ENCODE assay signal across 1 cellular context in the genomic region with DNA sequence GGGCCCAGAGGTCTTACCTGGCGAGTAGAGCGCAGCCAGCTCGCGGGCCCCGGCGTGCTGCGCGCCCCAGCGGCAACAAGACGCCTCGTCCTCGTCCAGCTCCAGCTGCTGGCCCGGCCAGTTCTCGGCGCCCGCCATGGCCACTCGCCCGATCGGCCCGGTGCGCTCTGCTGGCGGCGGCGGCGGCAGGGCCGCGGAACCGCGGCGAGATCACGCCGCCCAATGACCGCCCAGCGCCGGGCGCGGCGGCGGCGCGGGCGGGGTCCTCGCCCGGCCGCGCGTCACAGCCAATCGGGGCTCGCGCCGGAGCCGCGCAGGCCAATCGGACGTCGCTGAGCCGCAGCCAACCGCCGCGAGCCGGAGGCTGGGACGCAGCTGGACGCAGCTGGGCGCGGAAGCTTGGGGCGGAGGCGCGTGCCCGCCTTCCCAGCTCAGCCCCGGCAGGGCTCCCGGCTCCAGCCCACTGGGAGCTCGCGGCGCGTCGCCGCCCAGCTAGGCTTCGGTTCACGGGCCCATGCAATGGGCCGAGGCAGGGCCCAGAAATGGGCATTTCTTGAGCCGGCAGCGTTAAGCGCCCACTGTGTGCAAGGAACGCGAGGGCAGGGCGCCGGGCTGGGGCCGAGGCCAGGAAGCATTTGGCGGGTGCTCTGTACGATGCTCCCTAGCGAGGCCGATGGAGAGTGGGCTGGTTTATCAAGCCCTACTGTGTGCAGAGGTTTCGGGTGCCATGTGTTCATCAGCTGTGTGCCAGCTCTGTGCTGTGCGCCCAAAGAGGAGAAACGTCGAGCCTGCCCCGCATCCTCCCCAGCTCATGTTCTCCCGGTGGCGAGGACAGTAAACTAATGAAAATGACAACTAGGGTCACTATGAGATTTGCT.
TF ChIP-seq lines count a peak whose summit lies in the region.

A gene (minus strand): TSS at position 224 of the 878 bp plus-strand sequence. CDS start 86 bp downstream, at position 138.

TF ChIP-seq in GM12878, 131 proteins besides CTCF, POLR2A, EP300 and RAD21 (continued from another document):
- TF ChIP-seq PAX5 (IDR thresholded peaks at IDR 0.05; ENCODE audit: borderline replicate concordance, low read depth, low read length) (peak; percentile 59; the same call in 1 of the 2 replicates), TCF12 (IDR thresholded peaks at IDR 0.05; ENCODE audit: low read depth, low read length) (peak; percentile 86), NR2F1 (conservative IDR thresholded peaks at IDR 0.05) (peak; percentile 68), YY1 (IDR thresholded peaks at IDR 0.05; ENCODE audit: low read depth, low read length) (peak; percentile 83), RFX5 (IDR thresholded peaks at IDR 0.05; ENCODE audit: low read depth, low read length) (peak; percentile 59; the same call in 1 of the 2 replicates), SMARCA5 (IDR thresholded peaks at IDR 0.05) (peak; percentile 68; the same call in 1 of the 2 replicates), ZNF384 (IDR thresholded peaks at IDR 0.05; ENCODE audit: borderline replicate concordance, low read depth, low read length) (no peak), TCF3 (IDR thresholded peaks at IDR 0.05; ENCODE audit: borderline replicate concordance, insufficient read depth, low read depth, low read length) (peak; percentile 98), FOS (IDR thresholded peaks at IDR 0.05; ENCODE audit: borderline replicate concordance, extremely low read depth, insufficient read length) (peak; percentile 50), POLR2AphosphoS2 (IDR thresholded peaks at IDR 0.05; ENCODE audit: low read depth, low read length) (peak; percentile 65; the same call in 1 of the 2 replicates), GATAD2B (conservative IDR thresholded peaks at IDR 0.05; ENCODE audit: low read depth) (peak; percentile 82), POLR2AphosphoS5 (IDR thresholded peaks at IDR 0.05; ENCODE audit: low read length) (peak; percentile 76), PML (IDR thresholded peaks at IDR 0.05; ENCODE audit: low read length) (peak; percentile 81; the same call in 1 of the 2 replicates), ZNF274 (IDR thresholded peaks at IDR 0.05; ENCODE audit: insufficient read depth, insufficient read length) (no peak), BHLHE40 (IDR thresholded peaks at IDR 0.05; ENCODE audit: borderline replicate concordance in 1 of 2, low read depth in 2 of 2, low read length in 1 of 2) (peak; percentile 29 to 88; a peak in 2 of 4 replicates), MXI1 (IDR thresholded peaks at IDR 0.05; ENCODE audit: low read depth, low read length) (peak; percentile 76; the same call in 1 of the 2 replicates), POU2F2 (IDR thresholded peaks at IDR 0.05; ENCODE audit: borderline replicate concordance, low read depth, low read length) (0 out of 3 replicates have a peak, but pooled peaks have one; percentile 3), IKZF1 (conservative IDR thresholded peaks at IDR 0.05) (peak; percentile 83), EGR1 (IDR thresholded peaks at IDR 0.05; ENCODE audit: borderline replicate concordance in 1 of 2, low read depth in 2 of 2, low read length in 2 of 2) (peak in 1 of 2 experiments; percentile 43; a peak in 1 of 3 replicates), NBN (IDR thresholded peaks at IDR 0.05) (peak; percentile 40; the same call in 1 of the 2 replicates), MEF2B (IDR thresholded peaks at IDR 0.05; ENCODE audit: partially characterized antibody, poor library complexity, severe bottlenecking) (no peak), SP1 (IDR thresholded peaks at IDR 0.05; ENCODE audit: low read depth, low read length) (peak; percentile 71), RB1 (IDR thresholded peaks at IDR 0.05; ENCODE audit: borderline replicate concordance) (peak; percentile 82), ZSCAN29 (IDR thresholded peaks at IDR 0.05) (0 out of 2 replicates have a peak, but pooled peaks have one; percentile 21), NFYA (IDR thresholded peaks at IDR 0.05; ENCODE audit: borderline replicate concordance, low read depth, low read length) (no peak)
- TF ChIP-seq, protein P1, sequence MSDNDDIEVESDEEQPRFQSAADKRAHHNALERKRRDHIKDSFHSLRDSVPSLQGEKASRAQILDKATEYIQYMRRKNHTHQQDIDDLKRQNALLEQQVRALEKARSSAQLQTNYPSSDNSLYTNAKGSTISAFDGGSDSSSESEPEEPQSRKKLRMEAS (IDR thresholded peaks at IDR 0.05; ENCODE audit: low read depth, low read length) = peak; percentile 59; the same call in 1 of the 2 replicates
- TF ChIP-seq, protein P2, sequence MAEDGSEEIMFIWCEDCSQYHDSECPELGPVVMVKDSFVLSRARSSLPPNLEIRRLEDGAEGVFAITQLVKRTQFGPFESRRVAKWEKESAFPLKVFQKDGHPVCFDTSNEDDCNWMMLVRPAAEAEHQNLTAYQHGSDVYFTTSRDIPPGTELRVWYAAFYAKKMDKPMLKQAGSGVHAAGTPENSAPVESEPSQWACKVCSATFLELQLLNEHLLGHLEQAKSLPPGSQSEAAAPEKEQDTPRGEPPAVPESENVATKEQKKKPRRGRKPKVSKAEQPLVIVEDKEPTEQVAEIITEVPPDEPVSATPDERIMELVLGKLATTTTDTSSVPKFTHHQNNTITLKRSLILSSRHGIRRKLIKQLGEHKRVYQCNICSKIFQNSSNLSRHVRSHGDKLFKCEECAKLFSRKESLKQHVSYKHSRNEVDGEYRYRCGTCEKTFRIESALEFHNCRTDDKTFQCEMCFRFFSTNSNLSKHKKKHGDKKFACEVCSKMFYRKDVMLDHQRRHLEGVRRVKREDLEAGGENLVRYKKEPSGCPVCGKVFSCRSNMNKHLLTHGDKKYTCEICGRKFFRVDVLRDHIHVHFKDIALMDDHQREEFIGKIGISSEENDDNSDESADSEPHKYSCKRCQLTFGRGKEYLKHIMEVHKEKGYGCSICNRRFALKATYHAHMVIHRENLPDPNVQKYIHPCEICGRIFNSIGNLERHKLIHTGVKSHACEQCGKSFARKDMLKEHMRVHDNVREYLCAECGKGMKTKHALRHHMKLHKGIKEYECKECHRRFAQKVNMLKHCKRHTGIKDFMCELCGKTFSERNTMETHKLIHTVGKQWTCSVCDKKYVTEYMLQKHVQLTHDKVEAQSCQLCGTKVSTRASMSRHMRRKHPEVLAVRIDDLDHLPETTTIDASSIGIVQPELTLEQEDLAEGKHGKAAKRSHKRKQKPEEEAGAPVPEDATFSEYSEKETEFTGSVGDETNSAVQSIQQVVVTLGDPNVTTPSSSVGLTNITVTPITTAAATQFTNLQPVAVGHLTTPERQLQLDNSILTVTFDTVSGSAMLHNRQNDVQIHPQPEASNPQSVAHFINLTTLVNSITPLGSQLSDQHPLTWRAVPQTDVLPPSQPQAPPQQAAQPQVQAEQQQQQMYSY (CRISPR knock-in tag; IDR thresholded peaks at IDR 0.05) = 0 out of 2 replicates have a peak, but pooled peaks have one; percentile 50
- TF ChIP-seq, protein P3, sequence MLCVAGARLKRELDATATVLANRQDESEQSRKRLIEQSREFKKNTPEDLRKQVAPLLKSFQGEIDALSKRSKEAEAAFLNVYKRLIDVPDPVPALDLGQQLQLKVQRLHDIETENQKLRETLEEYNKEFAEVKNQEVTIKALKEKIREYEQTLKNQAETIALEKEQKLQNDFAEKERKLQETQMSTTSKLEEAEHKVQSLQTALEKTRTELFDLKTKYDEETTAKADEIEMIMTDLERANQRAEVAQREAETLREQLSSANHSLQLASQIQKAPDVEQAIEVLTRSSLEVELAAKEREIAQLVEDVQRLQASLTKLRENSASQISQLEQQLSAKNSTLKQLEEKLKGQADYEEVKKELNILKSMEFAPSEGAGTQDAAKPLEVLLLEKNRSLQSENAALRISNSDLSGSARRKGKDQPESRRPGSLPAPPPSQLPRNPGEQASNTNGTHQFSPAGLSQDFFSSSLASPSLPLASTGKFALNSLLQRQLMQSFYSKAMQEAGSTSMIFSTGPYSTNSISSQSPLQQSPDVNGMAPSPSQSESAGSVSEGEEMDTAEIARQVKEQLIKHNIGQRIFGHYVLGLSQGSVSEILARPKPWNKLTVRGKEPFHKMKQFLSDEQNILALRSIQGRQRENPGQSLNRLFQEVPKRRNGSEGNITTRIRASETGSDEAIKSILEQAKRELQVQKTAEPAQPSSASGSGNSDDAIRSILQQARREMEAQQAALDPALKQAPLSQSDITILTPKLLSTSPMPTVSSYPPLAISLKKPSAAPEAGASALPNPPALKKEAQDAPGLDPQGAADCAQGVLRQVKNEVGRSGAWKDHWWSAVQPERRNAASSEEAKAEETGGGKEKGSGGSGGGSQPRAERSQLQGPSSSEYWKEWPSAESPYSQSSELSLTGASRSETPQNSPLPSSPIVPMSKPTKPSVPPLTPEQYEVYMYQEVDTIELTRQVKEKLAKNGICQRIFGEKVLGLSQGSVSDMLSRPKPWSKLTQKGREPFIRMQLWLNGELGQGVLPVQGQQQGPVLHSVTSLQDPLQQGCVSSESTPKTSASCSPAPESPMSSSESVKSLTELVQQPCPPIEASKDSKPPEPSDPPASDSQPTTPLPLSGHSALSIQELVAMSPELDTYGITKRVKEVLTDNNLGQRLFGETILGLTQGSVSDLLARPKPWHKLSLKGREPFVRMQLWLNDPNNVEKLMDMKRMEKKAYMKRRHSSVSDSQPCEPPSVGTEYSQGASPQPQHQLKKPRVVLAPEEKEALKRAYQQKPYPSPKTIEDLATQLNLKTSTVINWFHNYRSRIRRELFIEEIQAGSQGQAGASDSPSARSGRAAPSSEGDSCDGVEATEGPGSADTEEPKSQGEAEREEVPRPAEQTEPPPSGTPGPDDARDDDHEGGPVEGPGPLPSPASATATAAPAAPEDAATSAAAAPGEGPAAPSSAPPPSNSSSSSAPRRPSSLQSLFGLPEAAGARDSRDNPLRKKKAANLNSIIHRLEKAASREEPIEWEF (IDR thresholded peaks at IDR 0.05; ENCODE audit: insufficient replicate concordance, low read depth, low read length) = no peak
- TF ChIP-seq, protein P4, sequence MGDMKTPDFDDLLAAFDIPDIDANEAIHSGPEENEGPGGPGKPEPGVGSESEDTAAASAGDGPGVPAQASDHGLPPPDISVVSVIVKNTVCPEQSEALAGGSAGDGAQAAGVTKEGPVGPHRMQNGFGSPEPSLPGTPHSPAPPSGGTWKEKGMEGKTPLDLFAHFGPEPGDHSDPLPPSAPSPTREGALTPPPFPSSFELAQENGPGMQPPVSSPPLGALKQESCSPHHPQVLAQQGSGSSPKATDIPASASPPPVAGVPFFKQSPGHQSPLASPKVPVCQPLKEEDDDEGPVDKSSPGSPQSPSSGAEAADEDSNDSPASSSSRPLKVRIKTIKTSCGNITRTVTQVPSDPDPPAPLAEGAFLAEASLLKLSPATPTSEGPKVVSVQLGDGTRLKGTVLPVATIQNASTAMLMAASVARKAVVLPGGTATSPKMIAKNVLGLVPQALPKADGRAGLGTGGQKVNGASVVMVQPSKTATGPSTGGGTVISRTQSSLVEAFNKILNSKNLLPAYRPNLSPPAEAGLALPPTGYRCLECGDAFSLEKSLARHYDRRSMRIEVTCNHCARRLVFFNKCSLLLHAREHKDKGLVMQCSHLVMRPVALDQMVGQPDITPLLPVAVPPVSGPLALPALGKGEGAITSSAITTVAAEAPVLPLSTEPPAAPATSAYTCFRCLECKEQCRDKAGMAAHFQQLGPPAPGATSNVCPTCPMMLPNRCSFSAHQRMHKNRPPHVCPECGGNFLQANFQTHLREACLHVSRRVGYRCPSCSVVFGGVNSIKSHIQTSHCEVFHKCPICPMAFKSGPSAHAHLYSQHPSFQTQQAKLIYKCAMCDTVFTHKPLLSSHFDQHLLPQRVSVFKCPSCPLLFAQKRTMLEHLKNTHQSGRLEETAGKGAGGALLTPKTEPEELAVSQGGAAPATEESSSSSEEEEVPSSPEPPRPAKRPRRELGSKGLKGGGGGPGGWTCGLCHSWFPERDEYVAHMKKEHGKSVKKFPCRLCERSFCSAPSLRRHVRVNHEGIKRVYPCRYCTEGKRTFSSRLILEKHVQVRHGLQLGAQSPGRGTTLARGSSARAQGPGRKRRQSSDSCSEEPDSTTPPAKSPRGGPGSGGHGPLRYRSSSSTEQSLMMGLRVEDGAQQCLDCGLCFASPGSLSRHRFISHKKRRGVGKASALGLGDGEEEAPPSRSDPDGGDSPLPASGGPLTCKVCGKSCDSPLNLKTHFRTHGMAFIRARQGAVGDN (IDR thresholded peaks at IDR 0.05) = peak; percentile 92
- TF ChIP-seq, protein P5, sequence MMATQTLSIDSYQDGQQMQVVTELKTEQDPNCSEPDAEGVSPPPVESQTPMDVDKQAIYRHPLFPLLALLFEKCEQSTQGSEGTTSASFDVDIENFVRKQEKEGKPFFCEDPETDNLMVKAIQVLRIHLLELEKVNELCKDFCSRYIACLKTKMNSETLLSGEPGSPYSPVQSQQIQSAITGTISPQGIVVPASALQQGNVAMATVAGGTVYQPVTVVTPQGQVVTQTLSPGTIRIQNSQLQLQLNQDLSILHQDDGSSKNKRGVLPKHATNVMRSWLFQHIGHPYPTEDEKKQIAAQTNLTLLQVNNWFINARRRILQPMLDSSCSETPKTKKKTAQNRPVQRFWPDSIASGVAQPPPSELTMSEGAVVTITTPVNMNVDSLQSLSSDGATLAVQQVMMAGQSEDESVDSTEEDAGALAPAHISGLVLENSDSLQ (IDR thresholded peaks at IDR 0.05) = no peak
- TF ChIP-seq, protein P6, sequence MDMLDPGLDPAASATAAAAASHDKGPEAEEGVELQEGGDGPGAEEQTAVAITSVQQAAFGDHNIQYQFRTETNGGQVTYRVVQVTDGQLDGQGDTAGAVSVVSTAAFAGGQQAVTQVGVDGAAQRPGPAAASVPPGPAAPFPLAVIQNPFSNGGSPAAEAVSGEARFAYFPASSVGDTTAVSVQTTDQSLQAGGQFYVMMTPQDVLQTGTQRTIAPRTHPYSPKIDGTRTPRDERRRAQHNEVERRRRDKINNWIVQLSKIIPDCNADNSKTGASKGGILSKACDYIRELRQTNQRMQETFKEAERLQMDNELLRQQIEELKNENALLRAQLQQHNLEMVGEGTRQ (IDR thresholded peaks at IDR 0.05; ENCODE audit: borderline replicate concordance, low read depth, low read length) = no peak
